In the genomic region with DNA sequence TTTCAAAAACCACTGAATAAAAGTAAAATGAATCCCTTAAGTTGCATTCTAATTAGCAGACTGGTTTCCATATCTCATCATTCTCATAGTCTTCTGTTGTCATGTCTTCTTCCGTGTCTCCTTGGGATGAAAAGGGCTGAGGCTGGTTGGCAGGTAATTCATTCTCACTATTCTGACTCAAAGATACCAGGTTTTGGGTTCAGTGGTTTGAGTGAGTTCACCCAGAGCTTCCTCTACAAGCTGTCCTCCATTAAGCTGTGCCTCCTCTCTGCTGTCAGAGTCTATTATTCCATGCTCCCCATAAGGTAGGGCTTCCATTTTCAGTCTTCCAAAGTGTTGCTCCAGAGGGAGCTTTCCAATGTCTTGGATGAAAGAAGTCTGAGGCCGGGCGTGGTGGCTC, we compare ENCODE assay signal across 25 cellular contexts.
"Had no signal": no experiment of that assay in that cellular context is flagged by ENCODE, and none has a peak within 500 bp of the region (broad histone marks: within the 10 kb centered on the region; RNA-seq: fewer than 3 reads in every experiment).

No MANE protein-coding gene starts in this region.

- H3K27me3 Mint-ChIP-seq: dendritic cell treated with granulocyte-macrophage colony-stimulating factor and Interleukin-4, amounts not matched to agents 40 ng/mL and 50 ng/mL, for 4 days; naive thymus-derived CD8-positive, alpha-beta T cell; stimulated activated memory B cell treated with anti-CD40 and anti-IgM and Interleukin-4, amounts not matched to agents 10 μg/mL and 1 μg/mL and 100 μg/mL, for 72 hours; stimulated activated naive CD8-positive, alpha-beta T cell treated with anti-CD3 and anti-CD28 coated beads, Interleukin-15, Interleukin-2, amounts not matched to agents 100 ng/mL and 50 ng/mL, for 24 hours had no signal

- H3K9me3 ChIP-seq: gastrocnemius medialis, lower lobe of right lung, ovary, sigmoid colon, suprapubic skin, vagina had no signal

- H3K9me3 Mint-ChIP-seq: stimulated activated memory B cell treated with anti-CD40 and anti-IgM and Interleukin-4, amounts not matched to agents 10 μg/mL and 1 μg/mL and 100 μg/mL, for 72 hours had no signal

- H3K36me3 ChIP-seq: gastrocnemius medialis, lower lobe of right lung, ovary, suprapubic skin, vagina had no signal

- H3K27ac Mint-ChIP-seq: dendritic cell treated with granulocyte-macrophage colony-stimulating factor and Interleukin-4, amounts not matched to agents 40 ng/mL and 50 ng/mL, for 4 days; endodermal cell; naive thymus-derived CD8-positive, alpha-beta T cell; nephron progenitor cell; stimulated activated memory B cell treated with anti-CD40 and anti-IgM and Interleukin-4, amounts not matched to agents 10 μg/mL and 1 μg/mL and 100 μg/mL, for 72 hours; stimulated activated naive CD8-positive, alpha-beta T cell treated with anti-CD3 and anti-CD28 coated beads, Interleukin-15, Interleukin-2, amounts not matched to agents 100 ng/mL and 50 ng/mL, for 24 hours had no signal

- ATAC-seq: esophagus mucosa; gastrocnemius medialis; left ventricle myocardium superior; lower lobe of right lung; naive thymus-derived CD8-positive, alpha-beta T cell; psoas muscle; right cardiac atrium; stimulated activated memory B cell treated with anti-CD40 and anti-IgM and Interleukin-4, amounts not matched to agents 10 μg/mL and 1 μg/mL and 100 μg/mL, for 72 hours had no signal

- H3K27ac ChIP-seq: epithelial cell of prostate, gastrocnemius medialis, lower lobe of right lung, ovary, psoas muscle, sigmoid colon, suprapubic skin, vagina had no signal

- H3K4me3 Mint-ChIP-seq: dendritic cell treated with granulocyte-macrophage colony-stimulating factor and Interleukin-4, amounts not matched to agents 40 ng/mL and 50 ng/mL, for 4 days; endodermal cell; naive thymus-derived CD8-positive, alpha-beta T cell; nephron progenitor cell; stimulated activated memory B cell treated with anti-CD40 and anti-IgM and Interleukin-4, amounts not matched to agents 10 μg/mL and 1 μg/mL and 100 μg/mL, for 72 hours; stimulated activated naive CD8-positive, alpha-beta T cell treated with anti-CD3 and anti-CD28 coated beads, Interleukin-15, Interleukin-2, amounts not matched to agents 100 ng/mL and 50 ng/mL, for 24 hours had no signal

- H3K4me1 Mint-ChIP-seq: endodermal cell, nephron progenitor cell had no signal

- DNase-seq: effector CD8-positive, alpha-beta T cell; endodermal cell; foreskin fibroblast; gastrocnemius medialis; head of caudate nucleus; left ventricle myocardium superior; lower lobe of right lung; naive thymus-derived CD8-positive, alpha-beta T cell; nephron progenitor cell; occipital lobe; ovary; posterior cingulate gyrus; psoas muscle; sigmoid colon; stimulated activated CD4-positive, alpha-beta T cell treated with anti-CD3 and anti-CD28 coated beads, Interleukin-2, amount 100 ng/mL, for 24 hours; stimulated activated CD4-positive, alpha-beta T cell treated with anti-CD3 and anti-CD28 coated beads, Interleukin-4, amount 100 ng/mL, for 24 hours; trophoblast cell had no signal

- H3K4me3 ChIP-seq: gastrocnemius medialis, lower lobe of right lung, ovary, psoas muscle, sigmoid colon, suprapubic skin, vagina had no signal

- H3K4me1 ChIP-seq: gastrocnemius medialis, lower lobe of right lung, psoas muscle, suprapubic skin, vagina had no signal

- H3K27me3 ChIP-seq: gastrocnemius medialis, ovary, sigmoid colon, suprapubic skin, vagina had no signal
